21 cellular contexts compared by ENCODE assay signal in genomic region chr14:52363001-52363704, GRCh38. TPM values are rescaled to one million over a fixed set of nuclear protein-coding genes. Genes with fewer than 3 reads are reported as not detected.
DNase-seq lines count a peak whose midpoint lies in the region; ATAC-seq, FAIRE-seq and TF ChIP-seq lines count a peak whose summit lies in the region.
"Had no signal": no experiment of that assay in that cellular context is flagged by ENCODE, and none has a peak within 500 bp of the region (broad histone marks: within the 10 kb centered on the region; RNA-seq: fewer than 3 reads in every experiment).

No MANE protein-coding gene starts in this region.

- no peak for TF ChIP-seq CTCF in fibroblast of villous mesenchyme (IDR thresholded peaks at IDR 0.05; ENCODE audit: insufficient read depth, low read depth, low read length)

- peak; percentile 31 for FAIRE-seq in HTR-8/SVneo (lab: Jason Lieb, UNC)
- peak; percentile 62 for FAIRE-seq in urothelium cell line (lab: Jason Lieb, UNC)
- FAIRE-seq: K562 had no signal

- no peak overlapping the region for H3K4me3 ChIP-seq in adipocyte (ENCODE audit: low read length)
- no peak overlapping the region for H3K4me3 ChIP-seq in fibroblast of villous mesenchyme (ENCODE audit: low read depth, low read length)
- H3K4me3 ChIP-seq: K562 had no signal

- no peak for ATAC-seq in HG03095 (IDR thresholded peaks at IDR 0.05; ENCODE audit: unreplicated experiment)
- ATAC-seq: K562, Panc1, SK-N-SH treated with all-trans-retinoic acid at 6 μM for 48 hours had no signal

- no peaks in the 10 kb centered on the region for H3K36me3 ChIP-seq in adipocyte (ENCODE audit: control insufficient read depth, insufficient read depth, low read length, severe bottlenecking)

- no peaks in the 10 kb centered on the region for H3K27me3 ChIP-seq in adipocyte (replicated peaks; ENCODE audit: control insufficient read depth, insufficient read depth, low read length)

- DNase-seq in HTR-8/SVneo (ENCODE audit: insufficient read length, low spot score): no peak
- peak; percentile 59 for DNase-seq in adipocyte (ENCODE audit: low read depth)
- peak; percentile 74 for DNase-seq in fibroblast of villous mesenchyme (ENCODE audit: low read depth)
- no peak for DNase-seq in urothelium cell line (ENCODE audit: low spot score)
- DNase-seq in NCI-H2029 (lab: John Stamatoyannopoulos, UW): no peak
- no peak for DNase-seq in NCI-H2171 treated with DMSO at 0.1 percent for 48 hours (lab: John Stamatoyannopoulos, UW)
- DNase-seq: C1 segment of cervical spinal cord; Calu3; CD8-positive, alpha-beta memory T cell; DMS79; MM.1S; NCI-H1092; NCI-H1436; NCI-H187 treated with DMSO at 0.1 percent for 48 hours; NCI-H2227 treated with DMSO at 0.1 percent for 48 hours; NCI-H510A; NCI-H748 treated with DMSO at 0.1 percent for 48 hours had no signal

- peaks cover 31% of the 10 kb centered on the region for H3K4me1 ChIP-seq in adipocyte (ENCODE audit: control insufficient read depth, insufficient read depth, low read length)

- no peak overlapping the region for H3K9ac ChIP-seq in adipocyte (ENCODE audit: low read length)

- no peaks in the 10 kb centered on the region for H3K9me3 ChIP-seq in adipocyte (ENCODE audit: control insufficient read depth, low read length)

RNA-seq across cellular contexts. Expression of gene PTGER2, which starts 49.0 kb away (rescaled TPM):
- 1.3 and 5.2 TPM in 2 replicates for total RNA-seq in fibroblast of villous mesenchyme
- total RNA-seq: Calu3, K562 had no signal

Comparison
In these comparisons a context has a peak if more than half of its experiments do, and no peak if none do; other contexts are left out.
1. DNase-seq: peak in adipocyte (single experiment) and fibroblast of villous mesenchyme (single experiment); none in HTR-8/SVneo (single experiment), urothelium cell line (single experiment), NCI-H2029 (single experiment) and NCI-H2171 treated with DMSO at 0.1 percent for 48 hours (single experiment).